Comparison of ENCODE assay signal across 8 cellular contexts in the genomic region with DNA sequence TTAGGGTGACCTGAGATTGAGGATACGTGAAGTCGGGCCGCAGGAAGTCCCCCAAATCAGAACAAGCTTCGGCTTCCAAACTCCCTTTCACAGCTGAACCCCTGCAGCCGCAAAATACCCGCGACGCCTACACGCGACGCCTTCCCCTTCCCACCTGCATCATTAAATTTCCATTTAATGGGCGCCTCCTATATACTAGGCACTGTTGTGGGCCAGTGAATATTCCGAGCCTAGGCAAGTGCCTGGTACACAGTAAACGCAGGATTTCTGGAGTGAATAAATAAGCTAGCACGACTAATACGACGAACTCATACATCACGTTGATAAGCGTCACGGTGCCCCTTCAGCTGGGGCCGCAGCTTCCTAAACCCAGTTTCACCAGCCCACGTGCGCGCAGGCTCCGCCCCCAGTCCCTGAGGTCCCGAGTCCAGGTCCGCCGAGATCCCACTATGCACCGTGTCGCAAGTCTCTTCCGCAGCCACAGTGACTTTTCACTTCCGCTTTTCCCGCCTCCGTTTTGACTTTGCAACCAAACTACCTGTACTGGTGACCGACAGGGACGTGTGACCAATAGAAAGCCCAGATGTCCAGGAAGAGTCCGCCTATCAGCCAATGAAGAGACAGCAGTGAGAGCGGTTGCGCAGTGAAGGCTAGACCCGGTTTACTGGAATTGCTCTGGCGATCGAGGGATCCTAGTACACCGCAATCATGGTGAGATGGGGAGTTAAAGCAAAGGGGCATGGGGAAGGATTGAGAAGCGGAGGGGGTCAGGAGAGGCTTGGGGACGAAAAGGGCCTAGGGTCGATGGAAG. TPM values are rescaled to one million over a fixed set of nuclear protein-coding genes. Genes with fewer than 3 reads are reported as not detected.
DNase-seq lines count a peak whose midpoint lies in the region; ATAC-seq and TF ChIP-seq lines count a peak whose summit lies in the region.

Gene PSMB3 (plus strand): TSS at position 623 of the 811 bp plus-strand sequence. CDS start 86 bp downstream, at position 709.

- H3K36me3 Mint-ChIP-seq in activated T-cell treated with anti-CD3 and anti-CD28 coated beads, Interleukin-2, amount 50 U/mL, for 4 hours (ENCODE audit: insufficient read depth): peaks cover 16% of the 10 kb centered on the region

- peaks cover 28% of the 10 kb centered on the region for H3K79me2 ChIP-seq in KMS-11 (ENCODE audit: insufficient read depth, low read depth)

- H3K4me1 ChIP-seq in KMS-11 (ENCODE audit: low read depth, poor library complexity, severe bottlenecking): peaks cover 33% of the 10 kb centered on the region
- no peaks in the 10 kb centered on the region for H3K4me1 ChIP-seq in Panc1 (ENCODE audit: control insufficient read depth, insufficient read depth, low read length)
- peaks cover 31% of the 10 kb centered on the region for H3K4me1 ChIP-seq in muscle layer of colon (ENCODE audit: insufficient read depth, low read length)

- peaks cover 3% of the 10 kb centered on the region; the same call in 1 of the 2 replicates for H3K36me3 ChIP-seq in KMS-11 (ENCODE audit: insufficient read depth)
- H3K36me3 ChIP-seq in Panc1 (ENCODE audit: control insufficient read depth, insufficient read depth, low read length): peaks cover 9% of the 10 kb centered on the region
- peaks cover 12% of the 10 kb centered on the region for H3K36me3 ChIP-seq in muscle layer of colon (ENCODE audit: insufficient read depth, low read length)

- peaks cover 49% of the 10 kb centered on the region for H3K4me1 Mint-ChIP-seq in activated T-cell treated with anti-CD3 and anti-CD28 coated beads, Interleukin-2, amount 50 U/mL, for 4 hours (ENCODE audit: low read depth)

- CTCF ChIA-PET in Panc1 (lab: Charles Lee): interaction anchor here (0.6 to 0.7 kb wide), 2 partner anchors 11 to 16 kb away, joined by 7 to 17 read pairs; no protein-coding TSS in a partner anchor

- H3K27me3 Mint-ChIP-seq in activated T-cell treated with anti-CD3 and anti-CD28 coated beads, Interleukin-2, amount 50 U/mL, for 4 hours (ENCODE audit: low read depth): peaks cover 31% of the 10 kb centered on the region

- DNase-seq in DMS79 (lab: John Stamatoyannopoulos, UW): peak; percentile 99
- peak; percentile 91 for DNase-seq in Panc1 (ENCODE audit: low read depth, low spot score)
- DNase-seq in activated T-cell treated with anti-CD3 and anti-CD28 coated beads, Interleukin-2, amount 50 U/mL, for 4 hours: peak; percentile 94
- peak; percentile 84 to 89 for DNase-seq in stimulated activated CD8-positive, alpha-beta memory T cell treated with anti-CD3 and anti-CD28 coated beads, Interleukin-7, amount 100 ng/mL, for 1 hour (ENCODE audit: low read depth in 2 of 2)

- H3K4me2 ChIP-seq in KMS-11: peak within 1 kb of the TSS; percentile 89

- peak within 1 kb of the TSS; percentile 84 for H3K27ac ChIP-seq in KMS-11
- H3K27ac ChIP-seq in Panc1 (ENCODE audit: low read length): peak within 1 kb of the TSS; percentile 96
- H3K27ac ChIP-seq in muscle layer of colon (ENCODE audit: low read depth, low read length): peak within 1 kb of the TSS; percentile 96

- H2AFZ ChIP-seq in KMS-11 (ENCODE audit: low read depth): peak within 1 kb of the TSS; percentile 95

- intact Hi-C loops in Panc1 (cut with micrococcal nuclease; ENCODE audit: unreplicated experiment): no loop called here

- H3K9me3 Mint-ChIP-seq in activated T-cell treated with anti-CD3 and anti-CD28 coated beads, Interleukin-2, amount 50 U/mL, for 4 hours: no peaks in the 10 kb centered on the region

- BruUV-seq in Panc1 (replicated peaks; lab: Mats Ljungman, UMichigan): no TSS peak

- H3K9ac ChIP-seq in KMS-11 (peak within 1 kb of the TSS; percentile 87), muscle layer of colon (ENCODE audit: low read length) (peak within 1 kb of the TSS; percentile 91)

- H3K27me3 ChIP-seq in KMS-11 (ENCODE audit: insufficient read depth, low read depth) (peaks cover 25% of the 10 kb centered on the region; the same call in 1 of the 2 replicates), Panc1 (ENCODE audit: control insufficient read depth, insufficient read depth, low read length) (no peaks in the 10 kb centered on the region), muscle layer of colon (ENCODE audit: control insufficient read depth in 1 of 2, insufficient read depth in 2 of 2, low read length in 2 of 2) (peaks cover 0 to 5% of the 10 kb centered on the region in 2 donors)

- no peaks in the 10 kb centered on the region for H4K20me1 ChIP-seq in KMS-11 (ENCODE audit: insufficient read depth)

- POLR2A ChIA-PET in Panc1 (lab: Charles Lee): interaction anchor here (0.6 kb wide), 2 partner anchors 42 to 92 kb away, joined by 4 to 9 read pairs; no protein-coding TSS in a partner anchor

- TF ChIP-seq CTCF in KMS-11 (conservative IDR thresholded peaks at IDR 0.05; ENCODE audit: low read depth, low read length) (no peak), Panc1 (IDR thresholded peaks at IDR 0.05) (no peak)

- no peaks in the 10 kb centered on the region for H3K9me3 ChIP-seq in Panc1 (ENCODE audit: control insufficient read depth, insufficient read depth, low read depth, low read length)
- H3K9me3 ChIP-seq in muscle layer of colon (ENCODE audit: low read length): no peaks in the 10 kb centered on the region

- in situ Hi-C loops in Panc1 (cut with HindIII; ENCODE audit: low pct_unique_long_range_greater_than_20kb, low sequenced_read_pairs): no loop called here

- peak within 1 kb of the TSS; percentile 99 for H3K4me3 Mint-ChIP-seq in activated T-cell treated with anti-CD3 and anti-CD28 coated beads, Interleukin-2, amount 50 U/mL, for 4 hours

- H3K4me3 ChIP-seq in KMS-11 (IDR thresholded peaks at IDR 0.05; ENCODE audit: insufficient read depth, low read depth, low read length) (peak within 1 kb of the TSS; percentile 35), Panc1 (ENCODE audit: low read depth in 2 of 2, low read length in 2 of 2) (peak within 1 kb of the TSS; percentile 76 to 90), muscle layer of colon (ENCODE audit: low read depth in 1 of 2, low read length in 2 of 2) (peak within 1 kb of the TSS; percentile 78 to 84)

- ATAC-seq in GM21786 (IDR thresholded peaks at IDR 0.05; ENCODE audit: unreplicated experiment) (peak; percentile 85), Panc1 (peak; percentile 81), esophagus mucosa (peak; percentile 85)
- ATAC-seq in activated T-cell treated with anti-CD3 and anti-CD28 coated beads, Interleukin-2, amount 50 U/mL, for 4 hours: peak; percentile 91

RNA-seq across cellular contexts. Expression of gene PSMB3, which starts in this region (rescaled TPM):
- 233 TPM for total RNA-seq in Panc1 (2021; ENCODE audit: unreplicated experiment)
- 236 TPM for polyA plus RNA-seq in Panc1 (2012; ENCODE audit: insufficient read length)
- 100 to 1,000 TPM; 527 to 569 (median 554) TPM for total RNA-seq in activated T-cell treated with anti-CD3 and anti-CD28 coated beads, Interleukin-2, amount 50 U/mL, for 4 hours
- 179 TPM for total RNA-seq in esophagus mucosa

Comparison
In these comparisons a context has a peak if more than half of its experiments do, and no peak if none do; other contexts are left out.
1. Peak in every context shown above with its lines: DNase-seq, ATAC-seq, H3K4me3 ChIP-seq and H3K27ac ChIP-seq.